Comparison of ENCODE assay signal across 16 cellular contexts in genomic region chr16:64773184-64773583, GRCh38.
"Had no signal": no experiment of that assay in that cellular context is flagged by ENCODE, and none has a peak within 500 bp of the region (broad histone marks: within the 10 kb centered on the region; RNA-seq: fewer than 3 reads in every experiment).

No MANE protein-coding gene starts in this region.

- H3K9me3 ChIP-seq: mucosa of descending colon, neutrophil, testis, tibial nerve, upper lobe of right lung, vagina had no signal

- DNase-seq: effector CD4-positive, alpha-beta T cell; endodermal cell; erythroblast; heart right ventricle; hypothalamus; islet precursor cell; mucosa of descending colon; naive thymus-derived CD8-positive, alpha-beta T cell; right cardiac atrium; stimulated activated CD4-positive, alpha-beta T cell treated with anti-CD3 and anti-CD28 coated beads, Interleukin-4, amount 100 ng/mL, for 24 hours; testis; upper lobe of right lung had no signal

- H3K27ac ChIP-seq: coronary artery, heart right ventricle, neutrophil, testis, tibial nerve, upper lobe of right lung, vagina had no signal

- H3K4me3 ChIP-seq: coronary artery, heart right ventricle, mucosa of descending colon, testis, tibial nerve, upper lobe of right lung, vagina had no signal

- H3K36me3 ChIP-seq: heart right ventricle, neutrophil, tibial nerve, upper lobe of right lung, vagina had no signal

- H3K27me3 ChIP-seq: heart right ventricle, neutrophil, testis, tibial nerve, upper lobe of right lung, vagina had no signal

- H3K4me1 ChIP-seq: heart right ventricle, testis, upper lobe of right lung had no signal
